ENCODE assay signal across 8 cellular contexts in genomic region chr15:92809880-92810361, GRCh38.
DNase-seq lines count a peak whose midpoint lies in the region; ATAC-seq, FAIRE-seq and TF ChIP-seq lines count a peak whose summit lies in the region.

No MANE protein-coding gene starts in this region.

- H3K9me3 ChIP-seq in A549, result no peaks in the 10 kb centered on the region

- WGBS in A549 (ENCODE audit: missing lambda C conversion rate), result 5% methylated on average over 12 of the region's 12 CpGs

- POLR2A ChIA-PET in A549 (lab: Yijun Ruan, JAX), result interaction anchor here (0.6 to 7.3 kb wide), 14 partner anchors 10 to 288 kb away, joined by 3 to 359 read pairs (median 18); partner anchors contain the start of gene CHD2

- ATAC-seq in A549 (peak; percentile 12 to 13; a peak in 3 of 6 replicates), HG03045 (IDR thresholded peaks at IDR 0.05; ENCODE audit: unreplicated experiment) (no peak)

- no peak for TF ChIP-seq EP300 in A549 (IDR thresholded peaks at IDR 0.05)

- CTCF ChIA-PET in A549 (lab: Yijun Ruan, JAX), result interaction anchor here (0.9 to 10.8 kb wide), 28 partner anchors 8 to 219 kb away, joined by 3 to 168 read pairs (median 10); partner anchors contain the start of gene CHD2

- TF ChIP-seq RAD21 in A549 (conservative IDR thresholded peaks at IDR 0.05 in 1 of 2, IDR thresholded peaks at IDR 0.05 in 1 of 2), result no peak

- TF ChIP-seq CTCF in A549 (IDR thresholded peaks at IDR 0.05), result no peak
- no peak for TF ChIP-seq CTCF in GM12865 (IDR thresholded peaks at IDR 0.05; ENCODE audit: insufficient read depth, low read depth, low read length, missing control alignments)
- TF ChIP-seq CTCF in retinal pigment epithelial cell (conservative IDR thresholded peaks at IDR 0.05; ENCODE audit: low read depth, low read length), result no peak

- H3K4me3 ChIP-seq in A549 (peak overlapping the region; percentile 41), GM12865 (ENCODE audit: low read depth, low read length) (peak overlapping the region; percentile 57), retinal pigment epithelial cell (ENCODE audit: low read length) (peak overlapping the region; percentile 66)

- peak in 1 of 2 experiments; percentile 65 for DNase-seq in A549 (ENCODE audit: low read depth in 1 of 2, low spot score in 1 of 2)
- DNase-seq in GM12865 (ENCODE audit: low read depth), result peak; percentile 85
- DNase-seq in NCI-H69 (lab: John Stamatoyannopoulos, UW), result peak; percentile 61
- peak; percentile 11 for DNase-seq in amniotic stem cell (lab: John Stamatoyannopoulos, UW)
- peak; percentile 47 for DNase-seq in hepatic stellate cell (ENCODE audit: low spot score)
- DNase-seq in retinal pigment epithelial cell (ENCODE audit: low read depth), result no peak
- no peak for DNase-seq in NCI-H1436 treated with DMSO at 0.1 percent for 48 hours (lab: John Stamatoyannopoulos, UW)

- peak overlapping the region; percentile 95 to 97 for H3K27ac ChIP-seq in A549

- no peak for FAIRE-seq in A549 (lab: Jason Lieb, UNC)

- H3K4me2 ChIP-seq in A549, result peak overlapping the region; percentile 83

- TF ChIP-seq POLR2A in A549 (IDR thresholded peaks at IDR 0.05; ENCODE audit: low read length), result peak; percentile 28; the same call in 1 of the 2 replicates

- H3K4me1 ChIP-seq in A549, result peaks cover 30% of the 10 kb centered on the region

TF ChIP-seq in A549, 52 proteins besides CTCF, POLR2A, EP300 and RAD21 (continues in another document):
- no peak for TF ChIP-seq PHF8 (IDR thresholded peaks at IDR 0.05; ENCODE audit: borderline replicate concordance, low read depth)
- TF ChIP-seq ZSCAN20 (CRISPR knock-in tag; IDR thresholded peaks at IDR 0.05), result no peak
- no peak for TF ChIP-seq HOXB13 (CRISPR knock-in tag; IDR thresholded peaks at IDR 0.05; ENCODE audit: low read depth)
- no peak for TF ChIP-seq ELK1 (IDR thresholded peaks at IDR 0.05; ENCODE audit: low read depth, low read length)
- no peak for TF ChIP-seq ZFP36 (IDR thresholded peaks at IDR 0.05; ENCODE audit: borderline replicate concordance, partially characterized antibody)
- no peak for TF ChIP-seq KDM1A (IDR thresholded peaks at IDR 0.05; ENCODE audit: low read depth)
- TF ChIP-seq HMGXB4 (CRISPR knock-in tag; IDR thresholded peaks at IDR 0.05; ENCODE audit: borderline replicate concordance), result no peak
- TF ChIP-seq CBX8 (IDR thresholded peaks at IDR 0.05), result no peak
- TF ChIP-seq, protein P1, sequence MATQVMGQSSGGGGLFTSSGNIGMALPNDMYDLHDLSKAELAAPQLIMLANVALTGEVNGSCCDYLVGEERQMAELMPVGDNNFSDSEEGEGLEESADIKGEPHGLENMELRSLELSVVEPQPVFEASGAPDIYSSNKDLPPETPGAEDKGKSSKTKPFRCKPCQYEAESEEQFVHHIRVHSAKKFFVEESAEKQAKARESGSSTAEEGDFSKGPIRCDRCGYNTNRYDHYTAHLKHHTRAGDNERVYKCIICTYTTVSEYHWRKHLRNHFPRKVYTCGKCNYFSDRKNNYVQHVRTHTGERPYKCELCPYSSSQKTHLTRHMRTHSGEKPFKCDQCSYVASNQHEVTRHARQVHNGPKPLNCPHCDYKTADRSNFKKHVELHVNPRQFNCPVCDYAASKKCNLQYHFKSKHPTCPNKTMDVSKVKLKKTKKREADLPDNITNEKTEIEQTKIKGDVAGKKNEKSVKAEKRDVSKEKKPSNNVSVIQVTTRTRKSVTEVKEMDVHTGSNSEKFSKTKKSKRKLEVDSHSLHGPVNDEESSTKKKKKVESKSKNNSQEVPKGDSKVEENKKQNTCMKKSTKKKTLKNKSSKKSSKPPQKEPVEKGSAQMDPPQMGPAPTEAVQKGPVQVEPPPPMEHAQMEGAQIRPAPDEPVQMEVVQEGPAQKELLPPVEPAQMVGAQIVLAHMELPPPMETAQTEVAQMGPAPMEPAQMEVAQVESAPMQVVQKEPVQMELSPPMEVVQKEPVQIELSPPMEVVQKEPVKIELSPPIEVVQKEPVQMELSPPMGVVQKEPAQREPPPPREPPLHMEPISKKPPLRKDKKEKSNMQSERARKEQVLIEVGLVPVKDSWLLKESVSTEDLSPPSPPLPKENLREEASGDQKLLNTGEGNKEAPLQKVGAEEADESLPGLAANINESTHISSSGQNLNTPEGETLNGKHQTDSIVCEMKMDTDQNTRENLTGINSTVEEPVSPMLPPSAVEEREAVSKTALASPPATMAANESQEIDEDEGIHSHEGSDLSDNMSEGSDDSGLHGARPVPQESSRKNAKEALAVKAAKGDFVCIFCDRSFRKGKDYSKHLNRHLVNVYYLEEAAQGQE (IDR thresholded peaks at IDR 0.05), result peak; percentile 86
- TF ChIP-seq POLR2AphosphoS2 (conservative IDR thresholded peaks at IDR 0.05; ENCODE audit: low read length), result no peak
- TF ChIP-seq MYC (IDR thresholded peaks at IDR 0.05; ENCODE audit: borderline replicate concordance, low read length), result no peak
- no peak for TF ChIP-seq GATA3 (IDR thresholded peaks at IDR 0.05; ENCODE audit: borderline replicate concordance)
- TF ChIP-seq JUN (IDR thresholded peaks at IDR 0.05), result no peak
- TF ChIP-seq HEYL (CRISPR knock-in tag; IDR thresholded peaks at IDR 0.05), result no peak; the same call in 1 of the 2 replicates
- no peak for TF ChIP-seq MAFK (IDR thresholded peaks at IDR 0.05; ENCODE audit: partially characterized antibody)
- TF ChIP-seq HOXB5 (CRISPR knock-in tag; IDR thresholded peaks at IDR 0.05), result no peak
- no peak for TF ChIP-seq RNF2 (IDR thresholded peaks at IDR 0.05; ENCODE audit: borderline replicate concordance, low read depth)
- TF ChIP-seq EHMT2 (IDR thresholded peaks at IDR 0.05; ENCODE audit: low read depth), result peak; percentile 55; the same call in 1 of the 2 replicates
- no peak for TF ChIP-seq TP53 (CRISPR knock-in tag; IDR thresholded peaks at IDR 0.05)
- no peak for TF ChIP-seq ZC3H11A (IDR thresholded peaks at IDR 0.05)
- TF ChIP-seq, protein P2, sequence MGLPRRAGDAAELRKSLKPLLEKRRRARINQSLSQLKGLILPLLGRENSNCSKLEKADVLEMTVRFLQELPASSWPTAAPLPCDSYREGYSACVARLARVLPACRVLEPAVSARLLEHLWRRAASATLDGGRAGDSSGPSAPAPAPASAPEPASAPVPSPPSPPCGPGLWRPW (IDR thresholded peaks at IDR 0.05), result no peak
- TF ChIP-seq CHD4 (IDR thresholded peaks at IDR 0.05; ENCODE audit: borderline replicate concordance), result no peak
- TF ChIP-seq, protein P3, sequence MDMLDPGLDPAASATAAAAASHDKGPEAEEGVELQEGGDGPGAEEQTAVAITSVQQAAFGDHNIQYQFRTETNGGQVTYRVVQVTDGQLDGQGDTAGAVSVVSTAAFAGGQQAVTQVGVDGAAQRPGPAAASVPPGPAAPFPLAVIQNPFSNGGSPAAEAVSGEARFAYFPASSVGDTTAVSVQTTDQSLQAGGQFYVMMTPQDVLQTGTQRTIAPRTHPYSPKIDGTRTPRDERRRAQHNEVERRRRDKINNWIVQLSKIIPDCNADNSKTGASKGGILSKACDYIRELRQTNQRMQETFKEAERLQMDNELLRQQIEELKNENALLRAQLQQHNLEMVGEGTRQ (IDR thresholded peaks at IDR 0.05), result no peak
- TF ChIP-seq, protein P4, sequence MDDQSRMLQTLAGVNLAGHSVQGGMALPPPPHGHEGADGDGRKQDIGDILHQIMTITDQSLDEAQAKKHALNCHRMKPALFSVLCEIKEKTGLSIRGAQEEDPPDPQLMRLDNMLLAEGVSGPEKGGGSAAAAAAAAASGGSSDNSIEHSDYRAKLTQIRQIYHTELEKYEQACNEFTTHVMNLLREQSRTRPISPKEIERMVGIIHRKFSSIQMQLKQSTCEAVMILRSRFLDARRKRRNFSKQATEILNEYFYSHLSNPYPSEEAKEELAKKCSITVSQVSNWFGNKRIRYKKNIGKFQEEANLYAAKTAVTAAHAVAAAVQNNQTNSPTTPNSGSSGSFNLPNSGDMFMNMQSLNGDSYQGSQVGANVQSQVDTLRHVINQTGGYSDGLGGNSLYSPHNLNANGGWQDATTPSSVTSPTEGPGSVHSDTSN (IDR thresholded peaks at IDR 0.05), result no peak
- peak in 1 of 2 experiments; percentile 9; a peak in 1 of 4 replicates for TF ChIP-seq CEBPB (IDR thresholded peaks at IDR 0.05)
- TF ChIP-seq FOSB (CRISPR knock-in tag; IDR thresholded peaks at IDR 0.05), result no peak
- TF ChIP-seq RCOR1 (IDR thresholded peaks at IDR 0.05; ENCODE audit: low read depth, low read length), result no peak
- TF ChIP-seq, protein P5, sequence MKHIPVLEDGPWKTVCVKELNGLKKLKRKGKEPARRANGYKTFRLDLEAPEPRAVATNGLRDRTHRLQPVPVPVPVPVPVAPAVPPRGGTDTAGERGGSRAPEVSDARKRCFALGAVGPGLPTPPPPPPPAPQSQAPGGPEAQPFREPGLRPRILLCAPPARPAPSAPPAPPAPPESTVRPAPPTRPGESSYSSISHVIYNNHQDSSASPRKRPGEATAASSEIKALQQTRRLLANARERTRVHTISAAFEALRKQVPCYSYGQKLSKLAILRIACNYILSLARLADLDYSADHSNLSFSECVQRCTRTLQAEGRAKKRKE (CRISPR knock-in tag; IDR thresholded peaks at IDR 0.05; ENCODE audit: low read depth), result no peak
- no peak for TF ChIP-seq SREBF2 (IDR thresholded peaks at IDR 0.05)
- no peak for TF ChIP-seq SMC3 (IDR thresholded peaks at IDR 0.05)

Comparison
In these comparisons a context has a peak if more than half of its experiments do, and no peak if none do; other contexts are left out.
1. DNase-seq: peak in GM12865 (single experiment), NCI-H69 (single experiment), amniotic stem cell (single experiment) and hepatic stellate cell (single experiment); none in retinal pigment epithelial cell (single experiment) and NCI-H1436 treated with DMSO at 0.1 percent for 48 hours (single experiment).
2. Peak in every context shown above with its lines, with median percentiles within 50 percentile points of each other: H3K4me3 ChIP-seq.